ENCODE assay signal across 8 cellular contexts in genomic region chr14:60094306-60094897, GRCh38. TPM values are rescaled to one million over a fixed set of nuclear protein-coding genes. Genes with fewer than 3 reads are reported as not detected.
DNase-seq lines count a peak whose midpoint lies in the region; ATAC-seq, FAIRE-seq and TF ChIP-seq lines count a peak whose summit lies in the region.

No MANE protein-coding gene starts in this region.

- DNase-seq in CD4-positive, alpha-beta memory T cell, result no peak
- peak; percentile 84 for DNase-seq in astrocyte (ENCODE audit: low read depth)
- peak; percentile 79 for DNase-seq in mesenchymal stem cell
- DNase-seq in tibial nerve (ENCODE audit: low spot score in 2 of 2), result no peak
- DNase-seq in NCI-H2107 treated with DMSO at 0.1 percent for 48 hours (lab: John Stamatoyannopoulos, UW; ENCODE audit: unreplicated experiment), result no peak

- H3K9ac ChIP-seq in astrocyte (ENCODE audit: low read length) (peak overlapping the region; percentile 33), mesenchymal stem cell (ENCODE audit: low read length) (peak overlapping the region; percentile 100)

- H2AFZ ChIP-seq in astrocyte (ENCODE audit: low read depth, low read length), result no peak overlapping the region
- no peak overlapping the region for H2AFZ ChIP-seq in mesenchymal stem cell (ENCODE audit: low read depth, low read length)

- no peaks in the 10 kb centered on the region for H3K9me3 ChIP-seq in CD4-positive, alpha-beta memory T cell (ENCODE audit: control insufficient read depth in 1 of 2, low read length in 2 of 2)
- H3K9me3 ChIP-seq in astrocyte (ENCODE audit: insufficient read depth, low read depth, low read length), result no peaks in the 10 kb centered on the region
- no peaks in the 10 kb centered on the region for H3K9me3 ChIP-seq in mesenchymal stem cell (ENCODE audit: control insufficient read depth, low read length)
- H3K9me3 ChIP-seq in tibial nerve, result no peaks in the 10 kb centered on the region

- ATAC-seq in HG02678 (IDR thresholded peaks at IDR 0.05; ENCODE audit: unreplicated experiment), result no peak
- ATAC-seq in HG03565 (IDR thresholded peaks at IDR 0.05; ENCODE audit: unreplicated experiment), result no peak

- POLR2A ChIA-PET in CD4-positive, alpha-beta memory T cell (lab: Charles Lee; ENCODE audit: partially characterized antibody), result interaction anchor here (1.0 to 6.0 kb wide), 3 partner anchors 68 to 154 kb away, joined by 3 to 78 read pairs (median 3); partner anchors contain the start of gene DHRS7

- H3K27me3 ChIP-seq in CD4-positive, alpha-beta memory T cell (ENCODE audit: insufficient read depth, low read length), result no peaks in the 10 kb centered on the region
- H3K27me3 ChIP-seq in astrocyte (ENCODE audit: insufficient read depth, low read length) (no peaks in the 10 kb centered on the region), mesenchymal stem cell (ENCODE audit: control insufficient read depth in 1 of 2, insufficient read depth in 1 of 2, low read length in 2 of 2) (no peaks in the 10 kb centered on the region), tibial nerve (no peaks in the 10 kb centered on the region)

- H4K91ac ChIP-seq in mesenchymal stem cell (ENCODE audit: low read length), result no peak overlapping the region

- peak overlapping the region in 1 of 2 donors; percentile 1 for H3K4me3 ChIP-seq in CD4-positive, alpha-beta memory T cell (ENCODE audit: low read length in 2 of 2)
- peak overlapping the region; percentile 98 for H3K4me3 ChIP-seq in astrocyte (ENCODE audit: insufficient read depth, low read depth, low read length)
- H3K4me3 ChIP-seq in mesenchymal stem cell (ENCODE audit: insufficient read depth in 1 of 2, low read depth in 1 of 2, low read length in 2 of 2), result peak overlapping the region in 1 of 2 experiments; percentile 98
- H3K4me3 ChIP-seq in tibial nerve, result no peak overlapping the region

- TF ChIP-seq CTCF in astrocyte (IDR thresholded peaks at IDR 0.05; ENCODE audit: insufficient read depth, low read depth, low read length) (no peak), tibial nerve (IDR thresholded peaks at IDR 0.05) (no peak)

- FAIRE-seq in astrocyte (lab: Jason Lieb, UNC), result peak; percentile 29

- H3K23ac ChIP-seq in mesenchymal stem cell (ENCODE audit: low read length in 2 of 2), result no peak overlapping the region

- H2BK120ac ChIP-seq in mesenchymal stem cell (ENCODE audit: low read depth, low read length), result no peak overlapping the region

- no peaks in the 10 kb centered on the region for H3K79me1 ChIP-seq in mesenchymal stem cell (replicated peaks; ENCODE audit: low read length, poor library complexity, severe bottlenecking)

- H3K27ac Mint-ChIP-seq in CD4-positive, alpha-beta memory T cell, result peak overlapping the region in 6 of 7 donors; percentile 63 to 99 (median 68)
- peak overlapping the region in 1 of 3 donors; percentile 94 for H3K27ac Mint-ChIP-seq in IgD-negative memory B cell
- peak overlapping the region; percentile 84 for H3K27ac Mint-ChIP-seq in astrocyte (ENCODE audit: unreplicated experiment)

- no peak overlapping the region for H2BK5ac ChIP-seq in mesenchymal stem cell (ENCODE audit: low read depth, low read length, poor library complexity, severe bottlenecking)

- H3K18ac ChIP-seq in mesenchymal stem cell (ENCODE audit: low read depth in 1 of 2, low read length in 2 of 2), result peak overlapping the region; percentile 70 to 88

- CTCF ChIA-PET in CD4-positive, alpha-beta memory T cell (lab: Charles Lee; ENCODE audit: partially characterized antibody), result interaction anchor here (1.0 kb wide), 1 partner anchor 130 kb away, joined by 3 read pairs; no protein-coding TSS in a partner anchor

- H3K4me3 Mint-ChIP-seq in CD4-positive, alpha-beta memory T cell, result peak overlapping the region; percentile 1 to 98 (median 91)
- H3K4me3 Mint-ChIP-seq in IgD-negative memory B cell (peak overlapping the region; percentile 28 to 95 (median 79)), astrocyte (ENCODE audit: unreplicated experiment) (peak overlapping the region; percentile 94)

- H3K4me1 Mint-ChIP-seq in CD4-positive, alpha-beta memory T cell, result peaks cover 35 to 64% (median 41%) of the 10 kb centered on the region in 4 donors
- peaks cover 25 to 34% (median 26%) of the 10 kb centered on the region in 3 donors for H3K4me1 Mint-ChIP-seq in IgD-negative memory B cell
- H3K4me1 Mint-ChIP-seq in astrocyte (ENCODE audit: low read depth, unreplicated experiment), result peaks cover 19% of the 10 kb centered on the region

- no peak overlapping the region for H2BK15ac ChIP-seq in mesenchymal stem cell (ENCODE audit: low read depth, poor library complexity, severe bottlenecking)

- peaks cover 34% of the 10 kb centered on the region for H3K4me1 ChIP-seq in CD4-positive, alpha-beta memory T cell (ENCODE audit: insufficient read depth, low read length)
- H3K4me1 ChIP-seq in astrocyte (ENCODE audit: insufficient read depth, low read length) (peaks cover 23% of the 10 kb centered on the region), mesenchymal stem cell (ENCODE audit: control insufficient read depth, insufficient read depth, low read depth, low read length) (peaks cover 5% of the 10 kb centered on the region), tibial nerve (peaks cover 0 to 39% (median 24%) of the 10 kb centered on the region in 4 donors)

- H4K20me1 ChIP-seq in astrocyte (ENCODE audit: insufficient read depth, low read length), result peaks cover 47% of the 10 kb centered on the region

- peaks cover 15 to 38% of the 10 kb centered on the region in 2 donors for H3K36me3 Mint-ChIP-seq in CD4-positive, alpha-beta memory T cell
- H3K36me3 Mint-ChIP-seq in IgD-negative memory B cell, result peaks cover 2% of the 10 kb centered on the region
- H3K36me3 Mint-ChIP-seq in astrocyte (ENCODE audit: low read depth, unreplicated experiment), result peaks cover 12% of the 10 kb centered on the region

- H3K4ac ChIP-seq in mesenchymal stem cell (ENCODE audit: low read depth in 1 of 2, low read length in 2 of 2), result no peak overlapping the region

- H3K4me2 ChIP-seq in astrocyte (ENCODE audit: low read length) (peak overlapping the region; percentile 92), mesenchymal stem cell (ENCODE audit: low read length, poor library complexity, severe bottlenecking) (peak overlapping the region; percentile 87)

- intact Hi-C loops in CD4-positive, alpha-beta memory T cell (cut with micrococcal nuclease), result no loop called here

- peaks cover 4% of the 10 kb centered on the region for H3K36me3 ChIP-seq in CD4-positive, alpha-beta memory T cell (ENCODE audit: insufficient read depth, low read length)
- H3K36me3 ChIP-seq in astrocyte (ENCODE audit: insufficient read depth, low read length), result peaks cover 3% of the 10 kb centered on the region
- peaks cover 4 to 15% of the 10 kb centered on the region in 2 experiments for H3K36me3 ChIP-seq in mesenchymal stem cell (ENCODE audit: control insufficient read depth in 1 of 2, insufficient read depth in 2 of 2, low read depth in 1 of 2, low read length in 2 of 2)
- H3K36me3 ChIP-seq in tibial nerve, result peaks cover 0 to 13% (median 0%) of the 10 kb centered on the region in 3 donors

- peaks cover 74% of the 10 kb centered on the region for H3K79me2 ChIP-seq in astrocyte (ENCODE audit: insufficient read depth, low read length)

- H3K27ac ChIP-seq in CD4-positive, alpha-beta memory T cell (ENCODE audit: low read depth, low read length), result no peak overlapping the region
- peak overlapping the region; percentile 98 for H3K27ac ChIP-seq in astrocyte (ENCODE audit: low read depth, low read length)
- H3K27ac ChIP-seq in mesenchymal stem cell (ENCODE audit: low read length, poor library complexity, severe bottlenecking), result peak overlapping the region; percentile 90
- peak overlapping the region in 2 of 4 donors; percentile 93 to 97 for H3K27ac ChIP-seq in tibial nerve

- no peaks in the 10 kb centered on the region for H3K27me3 Mint-ChIP-seq in CD4-positive, alpha-beta memory T cell
- H3K27me3 Mint-ChIP-seq in IgD-negative memory B cell (no peaks in the 10 kb centered on the region), astrocyte (ENCODE audit: low read depth, unreplicated experiment) (no peaks in the 10 kb centered on the region)

- peak overlapping the region in 1 of 2 experiments; percentile 55 for H3K14ac ChIP-seq in mesenchymal stem cell (ENCODE audit: low read length in 2 of 2)

- WGBS in mesenchymal stem cell, result 4% methylated on average over 5 of the region's 5 CpGs
- WGBS in tibial nerve, 2 donors, result 70 to 76% methylated on average over 5 of the region's 5 CpGs

- H2AK5ac ChIP-seq in mesenchymal stem cell (ENCODE audit: low read length, severe bottlenecking), result peak overlapping the region; percentile 93

- peak overlapping the region; percentile 84 for H4K8ac ChIP-seq in mesenchymal stem cell (ENCODE audit: low read length)

- TF ChIP-seq POLR2A in tibial nerve (IDR thresholded peaks at IDR 0.05), result no peak

- H2BK12ac ChIP-seq in mesenchymal stem cell (ENCODE audit: low read length in 2 of 2), result peak overlapping the region in 1 of 2 experiments; percentile 63

- TF ChIP-seq EP300 in tibial nerve (IDR thresholded peaks at IDR 0.05), result no peak

- H3K9me3 Mint-ChIP-seq in CD4-positive, alpha-beta memory T cell, result no peaks in the 10 kb centered on the region
- H3K9me3 Mint-ChIP-seq in IgD-negative memory B cell (peaks cover 0 to 1% (median 0%) of the 10 kb centered on the region in 3 donors), astrocyte (ENCODE audit: unreplicated experiment) (no peaks in the 10 kb centered on the region)

RNA-seq across cellular contexts. Expression of gene PCNX4, which starts 2.7 kb away (rescaled TPM):
- total RNA-seq in CD4-positive, alpha-beta memory T cell, result 10 to 100 TPM; 41.5 to 53.0 TPM
- 10 to 100 TPM; 13.5 to 19.0 TPM for polyA plus RNA-seq in CD4-positive, alpha-beta memory T cell
- polyA plus RNA-seq in IgD-negative memory B cell, result 17.5 TPM
- 67.9 and 71.3 TPM in 2 replicates for total RNA-seq in astrocyte
- 95.7 TPM for polyA plus RNA-seq in mesenchymal stem cell (2013, experiment 1 of 2)
- polyA plus RNA-seq in mesenchymal stem cell (2013, experiment 2 of 2), result 101 TPM
- 10 to 100 TPM; 52.2 to 74.7 (median 62.9) TPM for total RNA-seq in tibial nerve

Comparison
In these comparisons a context has a peak if more than half of its experiments do, and no peak if none do; other contexts are left out.
1. DNase-seq: peak in astrocyte (single experiment) and mesenchymal stem cell (single experiment); none in CD4-positive, alpha-beta memory T cell (0 of 5), tibial nerve (0 of 2) and NCI-H2107 treated with DMSO at 0.1 percent for 48 hours (single experiment).
2. Peak in every context shown above with its lines, with median percentiles within 50 percentile points of each other: H3K4me3 Mint-ChIP-seq.